Comparison of ENCODE assay signal across 20 cellular contexts in the genomic region with DNA sequence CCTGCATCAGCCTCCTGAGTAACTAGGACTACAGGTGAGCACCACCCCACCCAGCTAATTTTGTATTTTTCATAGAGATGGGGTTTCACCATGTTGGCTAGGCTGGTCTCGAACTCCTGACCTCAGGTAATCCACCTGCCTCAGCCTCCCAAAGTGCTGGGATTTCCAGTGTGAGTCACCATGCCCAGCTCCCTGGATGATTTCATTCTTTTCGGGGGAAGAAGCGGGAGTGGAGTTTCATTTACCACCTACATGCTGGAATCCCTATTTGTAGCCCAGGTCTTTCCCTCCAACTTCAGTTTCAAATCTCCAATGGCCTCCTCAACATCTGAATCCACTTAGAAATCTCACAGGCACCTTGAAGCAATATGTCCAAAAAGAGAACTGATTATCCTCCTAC.
"Had no signal": no experiment of that assay in that cellular context is flagged by ENCODE, and none has a peak within 500 bp of the region (broad histone marks: within the 10 kb centered on the region; RNA-seq: fewer than 3 reads in every experiment).

No MANE protein-coding gene starts in this region.

- H3K27ac ChIP-seq: SJSA1, SK-N-MC had no signal

- H3K4me3 ChIP-seq: MG63, SJSA1, SK-N-MC had no signal

- H3K9me3 ChIP-seq: MG63, SJSA1 had no signal

- DNase-seq: KBM-7, MG63, NCI-H1105, NCI-H1417, NCI-H1436 treated with DMSO at 0.1 percent for 48 hours, NCI-H1694, NCI-H187 treated with DMSO at 0.1 percent for 48 hours, NCI-H2029 treated with DMSO at 0.1 percent for 48 hours, NCI-H2107, NCI-H2227 treated with DMSO at 0.1 percent for 48 hours, NCI-H446, NCI-H510A, NCI-H524 treated with DMSO at 0.1 percent for 48 hours, NCI-H69, NCI-H774, Right ventricle myocardium superior, RPMI8226, SIG-M5 had no signal

- H3K27me3 ChIP-seq: MG63 had no signal
